8 cellular contexts compared by ENCODE assay signal in the genomic region with DNA sequence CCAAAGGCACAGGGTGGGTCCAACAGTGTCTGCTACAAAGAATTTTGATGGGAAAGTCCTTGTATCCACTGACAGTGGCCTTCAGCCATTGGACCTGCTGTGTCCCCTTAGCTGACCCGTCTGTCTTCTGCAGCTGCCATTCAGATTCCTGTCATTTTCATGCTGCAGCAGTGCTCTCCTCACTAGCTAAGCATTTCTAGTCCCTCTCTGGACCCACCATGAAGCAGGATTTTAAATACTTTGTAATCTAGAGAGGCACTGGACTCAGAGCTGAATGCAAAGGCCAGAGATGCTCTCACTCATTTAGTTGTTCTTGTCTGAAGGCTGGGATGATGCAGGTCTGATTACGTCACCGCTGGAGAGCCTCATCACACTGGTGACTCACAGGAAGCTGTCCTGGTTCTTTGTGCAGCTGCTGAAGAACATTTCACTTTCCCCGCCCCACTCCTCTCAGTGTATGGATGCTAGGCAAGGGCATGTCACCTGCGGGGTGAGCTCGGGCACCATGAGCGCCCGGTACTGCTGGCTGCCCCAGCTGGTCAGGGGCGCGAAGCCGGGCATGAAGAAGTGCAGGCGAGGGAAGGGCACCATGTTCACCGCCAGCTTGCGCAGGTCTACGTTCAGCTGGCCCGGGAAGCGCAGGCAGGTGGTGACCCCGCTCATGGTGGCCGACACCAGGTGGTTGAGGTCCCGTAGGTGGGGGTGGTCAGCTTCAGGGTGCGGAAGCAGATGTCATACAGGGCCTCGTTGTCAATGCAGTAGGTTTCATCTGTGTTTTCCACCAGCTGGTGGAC. TPM values are rescaled to one million over a fixed set of nuclear protein-coding genes. Genes with fewer than 3 reads are reported as not detected.
DNase-seq lines count a peak whose midpoint lies in the region; ATAC-seq lines count a peak whose summit lies in the region.

No MANE protein-coding gene starts in this region.

- peaks cover 7% of the 10 kb centered on the region for H3K4me1 Mint-ChIP-seq in activated naive CD4-positive, alpha-beta T cell treated with anti-CD3 and anti-CD28 coated beads for 36 hours (ENCODE audit: low read depth)

- no peaks in the 10 kb centered on the region for H3K36me3 ChIP-seq in effector memory CD4-positive, alpha-beta T cell (ENCODE audit: control insufficient read depth, insufficient read depth, low read length)

- DNase-seq in Caki2 (ENCODE audit: low read depth), result peak; percentile 53
- DNase-seq in NCI-H146 treated with DMSO at 0.1 percent for 48 hours (lab: John Stamatoyannopoulos, UW; ENCODE audit: unreplicated experiment), result peak; percentile 52
- peak; percentile 77 for DNase-seq in activated naive CD4-positive, alpha-beta T cell treated with anti-CD3 and anti-CD28 coated beads for 36 hours
- peak; percentile 44 for DNase-seq in left kidney (ENCODE audit: low read depth, low spot score)
- no peak for DNase-seq in effector memory CD4-positive, alpha-beta T cell

- in situ Hi-C loops in Caki2 (cut with HindIII; ENCODE audit: low pct_unique_long_range_greater_than_20kb, low sequenced_read_pairs), result no loop called here

- CTCF ChIA-PET in activated naive CD4-positive, alpha-beta T cell treated with anti-CD3 and anti-CD28 coated beads for 36 hours (lab: Charles Lee), result interaction anchor here (0.8 to 1.7 kb wide), 2 partner anchors 75 to 224 kb away, joined by 3 to 4 read pairs; no protein-coding TSS in a partner anchor

- no peaks in the 10 kb centered on the region for H3K27me3 ChIP-seq in effector memory CD4-positive, alpha-beta T cell (replicated peaks; ENCODE audit: control insufficient read depth, insufficient read depth, low read length, poor library complexity, severe bottlenecking)

- intact Hi-C loops in activated naive CD4-positive, alpha-beta T cell treated with anti-CD3 and anti-CD28 coated beads for 36 hours (cut with micrococcal nuclease), result no loop called here

- no peak overlapping the region for H3K4me3 ChIP-seq in effector memory CD4-positive, alpha-beta T cell (ENCODE audit: insufficient read depth, low read depth, low read length, poor library complexity, severe bottlenecking)

- H3K36me3 Mint-ChIP-seq in activated naive CD4-positive, alpha-beta T cell treated with anti-CD3 and anti-CD28 coated beads for 36 hours (ENCODE audit: low read depth), result no peaks in the 10 kb centered on the region

- ATAC-seq in HG03196 (IDR thresholded peaks at IDR 0.05; ENCODE audit: unreplicated experiment) (no peak), GM21526 (IDR thresholded peaks at IDR 0.05; ENCODE audit: low FRiP score, unreplicated experiment) (no peak), GM21360 (IDR thresholded peaks at IDR 0.05; ENCODE audit: unreplicated experiment) (no peak)

- H3K27ac Mint-ChIP-seq in activated naive CD4-positive, alpha-beta T cell treated with anti-CD3 and anti-CD28 coated beads for 36 hours, result no peak overlapping the region

- no peaks in the 10 kb centered on the region for H3K9me3 Mint-ChIP-seq in activated naive CD4-positive, alpha-beta T cell treated with anti-CD3 and anti-CD28 coated beads for 36 hours

- H3K4me1 ChIP-seq in effector memory CD4-positive, alpha-beta T cell (ENCODE audit: control insufficient read depth, insufficient read depth, low read length, poor library complexity, severe bottlenecking), result no peaks in the 10 kb centered on the region

- H3K27ac ChIP-seq in effector memory CD4-positive, alpha-beta T cell (ENCODE audit: insufficient read depth, low read length, poor library complexity, severe bottlenecking), result no peak overlapping the region

- no peaks in the 10 kb centered on the region for H3K9me3 ChIP-seq in effector memory CD4-positive, alpha-beta T cell (ENCODE audit: control insufficient read depth, low read length)

- H3K27me3 Mint-ChIP-seq in activated naive CD4-positive, alpha-beta T cell treated with anti-CD3 and anti-CD28 coated beads for 36 hours (ENCODE audit: low read depth), result peaks cover 2% of the 10 kb centered on the region

- no peak overlapping the region for H3K4me3 Mint-ChIP-seq in activated naive CD4-positive, alpha-beta T cell treated with anti-CD3 and anti-CD28 coated beads for 36 hours

RNA-seq across cellular contexts. Expression of gene TUBB2A, which starts 19.4 kb away (rescaled TPM):
- 69.0 and 77.3 TPM in 2 replicates for total RNA-seq in Caki2 (2014; rRNA removed; shearing (Covaris generic); ENCODE audit: low replicate concordance)
- 1 to 10 TPM; 1.0 to 1.2 TPM for total RNA-seq in activated naive CD4-positive, alpha-beta T cell treated with anti-CD3 and anti-CD28 coated beads for 36 hours

RNA-seq across cellular contexts. Expression of gene TUBB2B, which starts 50.7 kb away (rescaled TPM):
- 3.0 and 5.3 TPM in 2 replicates for total RNA-seq in Caki2 (2014; rRNA removed; shearing (Covaris generic); ENCODE audit: low replicate concordance)
- total RNA-seq in activated naive CD4-positive, alpha-beta T cell treated with anti-CD3 and anti-CD28 coated beads for 36 hours, result under 1 TPM in 1 of 2 experiments, not detected in 1; 0.12 TPM

RNA-seq across cellular contexts. Expression of gene BPHL, which starts 58.2 kb away (rescaled TPM):
- total RNA-seq in Caki2 (2014; rRNA removed; shearing (Covaris generic); ENCODE audit: low replicate concordance), result 29.5 and 35.9 TPM in 2 replicates
- 1 to 10 TPM; 6.9 to 7.5 TPM for total RNA-seq in activated naive CD4-positive, alpha-beta T cell treated with anti-CD3 and anti-CD28 coated beads for 36 hours

Comparison
In these comparisons a context has a peak if more than half of its experiments do, and no peak if none do; other contexts are left out.
1. DNase-seq: peak in Caki2 (single experiment), NCI-H146 treated with DMSO at 0.1 percent for 48 hours (single experiment), activated naive CD4-positive, alpha-beta T cell treated with anti-CD3 and anti-CD28 coated beads for 36 hours (single experiment) and left kidney (single experiment); none in effector memory CD4-positive, alpha-beta T cell (0 of 3).
2. RNA of gene TUBB2A, which starts 19.4 kb away (total RNA-seq): 69.0 to 77.3 TPM in Caki2; 1.0 to 1.2 TPM in activated naive CD4-positive, alpha-beta T cell treated with anti-CD3 and anti-CD28 coated beads for 36 hours; every median in the first group is over 10 times any median in the second.